Comparison of ENCODE assay signal across 8 cellular contexts in genomic region chr14:61503167-61503801, GRCh38.
DNase-seq lines count a peak whose midpoint lies in the region; ATAC-seq and TF ChIP-seq lines count a peak whose summit lies in the region.

No MANE protein-coding gene starts in this region.

- H3K36me3 Mint-ChIP-seq in CD8-positive, alpha-beta memory T cell: peaks cover 10 to 81% (median 27%) of the 10 kb centered on the region in 3 donors

- H3K9me3 Mint-ChIP-seq in CD8-positive, alpha-beta memory T cell: no peaks in the 10 kb centered on the region

- peak overlapping the region; percentile 48; the same call in 1 of the 2 replicates for H3K9ac ChIP-seq in HUES64 (ENCODE audit: low read depth, low read length)

- WGBS in HUES64: 80% methylated on average over 7 of the region's 7 CpGs
- WGBS in aorta, 2 donors: 21 to 27% methylated on average over 7 of the region's 7 CpGs

- CTCF ChIA-PET in CD8-positive, alpha-beta memory T cell (lab: Charles Lee): interaction anchor here (1.0 to 4.1 kb wide), 10 partner anchors 11 to 335 kb away, joined by 3 to 19 read pairs (median 4); partner anchors contain the start of gene TMEM30B

- peaks cover 91% of the 10 kb centered on the region for H3K4me1 ChIP-seq in CD8-positive, alpha-beta memory T cell (ENCODE audit: insufficient read depth, low read length)
- H3K4me1 ChIP-seq in HUES64 (ENCODE audit: insufficient read depth, low read length) (peaks cover 62% of the 10 kb centered on the region), aorta (ENCODE audit: control insufficient read depth in 1 of 2, insufficient read depth in 2 of 2, low read length in 2 of 2) (peaks cover 4 to 8% of the 10 kb centered on the region in 2 donors)

- H3K4me1 Mint-ChIP-seq in CD8-positive, alpha-beta memory T cell: peaks cover 92 to 100% (median 99%) of the 10 kb centered on the region in 3 donors

- DNase-seq in CD8-positive, alpha-beta memory T cell: peak; percentile 38 to 79 (median 74)
- DNase-seq in activated gamma-delta T cell treated with anti-CD3 and anti-CD28 coated beads, Interleukin-2, amount 50 U/mL, for 16 hours (ENCODE audit: low read depth): peak; percentile 34
- DNase-seq in lung microvascular endothelial cell (ENCODE audit: low read depth in 2 of 2): peak; percentile 61 to 86
- no peak for DNase-seq in aorta
- DNase-seq in foreskin fibroblast: no peak
- DNase-seq in cortex of kidney (lab: John Stamatoyannopoulos, UW): no peak

- H3K9me3 ChIP-seq in CD8-positive, alpha-beta memory T cell (ENCODE audit: low read length): no peaks in the 10 kb centered on the region
- H3K9me3 ChIP-seq in HUES64 (ENCODE audit: insufficient read depth, low read depth, low read length) (no peaks in the 10 kb centered on the region), aorta (ENCODE audit: control insufficient read depth, low read length) (no peaks in the 10 kb centered on the region)

- peak overlapping the region; percentile 2 for H3K27ac ChIP-seq in CD8-positive, alpha-beta memory T cell (ENCODE audit: low read depth, low read length)
- H3K27ac ChIP-seq in HUES64 (ENCODE audit: low read depth, low read length) (peak overlapping the region; percentile 93), aorta (ENCODE audit: low read depth in 1 of 2, low read length in 2 of 2) (peak overlapping the region; percentile 45 to 50)

- H3K27me3 Mint-ChIP-seq in CD8-positive, alpha-beta memory T cell: no peaks in the 10 kb centered on the region

- H3K27ac Mint-ChIP-seq in CD8-positive, alpha-beta memory T cell: peak overlapping the region in 7 of 8 donors; percentile 86 to 100 (median 96)

- no peak for TF ChIP-seq CTCF in foreskin fibroblast (IDR thresholded peaks at IDR 0.05; ENCODE audit: low read depth, low read length)

- H3K4me3 ChIP-seq in CD8-positive, alpha-beta memory T cell (ENCODE audit: low read length): peak overlapping the region; percentile 8
- no peak overlapping the region for H3K4me3 ChIP-seq in HUES64 (ENCODE audit: low read length)
- H3K4me3 ChIP-seq in aorta (ENCODE audit: low read length in 2 of 2): no peak overlapping the region
- H3K4me3 ChIP-seq in foreskin fibroblast (ENCODE audit: low read depth in 1 of 2, low read length in 2 of 2): no peak overlapping the region

- ATAC-seq in GM21423 (IDR thresholded peaks at IDR 0.05; ENCODE audit: unreplicated experiment) (peak; percentile 81), aorta (ENCODE audit: low FRiP score) (peak; percentile 42)

- POLR2A ChIA-PET in CD8-positive, alpha-beta memory T cell (lab: Charles Lee): interaction anchor here (0.6 to 1.7 kb wide), 9 partner anchors 25 to 259 kb away, joined by 3 to 10 read pairs (median 4); partner anchors contain the start of gene SNAPC1

- intact Hi-C loops in aorta (cut with DNase I): no loop called here

- H3K4me3 Mint-ChIP-seq in CD8-positive, alpha-beta memory T cell: peak overlapping the region; percentile 22 to 89 (median 74)

- H3K27me3 ChIP-seq in CD8-positive, alpha-beta memory T cell (ENCODE audit: insufficient read depth, low read length, poor library complexity, severe bottlenecking): no peaks in the 10 kb centered on the region
- H3K27me3 ChIP-seq in HUES64 (ENCODE audit: insufficient read depth, low read length) (no peaks in the 10 kb centered on the region), aorta (ENCODE audit: control insufficient read depth in 1 of 2, insufficient read depth in 2 of 2, low read length in 1 of 2) (no peaks in the 10 kb centered on the region)

- peaks cover 13% of the 10 kb centered on the region for H3K36me3 ChIP-seq in CD8-positive, alpha-beta memory T cell (ENCODE audit: insufficient read depth, low read length)
- H3K36me3 ChIP-seq in HUES64 (ENCODE audit: insufficient read depth, low read length): no peaks in the 10 kb centered on the region
- no peaks in the 10 kb centered on the region for H3K36me3 ChIP-seq in aorta (ENCODE audit: control insufficient read depth in 1 of 2, insufficient read depth in 2 of 2, low read length in 1 of 2)

Comparison
In these comparisons a context has a peak if more than half of its experiments do, and no peak if none do; other contexts are left out.
1. DNase-seq: peak in CD8-positive, alpha-beta memory T cell (5 of 5), activated gamma-delta T cell treated with anti-CD3 and anti-CD28 coated beads, Interleukin-2, amount 50 U/mL, for 16 hours (single experiment) and lung microvascular endothelial cell (2 of 2); none in aorta (0 of 2), foreskin fibroblast (0 of 2) and cortex of kidney (single experiment).
2. H3K27ac ChIP-seq: peak in every context shown above with its lines; median percentile 93 in HUES64; 48 in aorta; 2 in CD8-positive, alpha-beta memory T cell.